ENCODE assay signal across 1 cellular context in the genomic region with DNA sequence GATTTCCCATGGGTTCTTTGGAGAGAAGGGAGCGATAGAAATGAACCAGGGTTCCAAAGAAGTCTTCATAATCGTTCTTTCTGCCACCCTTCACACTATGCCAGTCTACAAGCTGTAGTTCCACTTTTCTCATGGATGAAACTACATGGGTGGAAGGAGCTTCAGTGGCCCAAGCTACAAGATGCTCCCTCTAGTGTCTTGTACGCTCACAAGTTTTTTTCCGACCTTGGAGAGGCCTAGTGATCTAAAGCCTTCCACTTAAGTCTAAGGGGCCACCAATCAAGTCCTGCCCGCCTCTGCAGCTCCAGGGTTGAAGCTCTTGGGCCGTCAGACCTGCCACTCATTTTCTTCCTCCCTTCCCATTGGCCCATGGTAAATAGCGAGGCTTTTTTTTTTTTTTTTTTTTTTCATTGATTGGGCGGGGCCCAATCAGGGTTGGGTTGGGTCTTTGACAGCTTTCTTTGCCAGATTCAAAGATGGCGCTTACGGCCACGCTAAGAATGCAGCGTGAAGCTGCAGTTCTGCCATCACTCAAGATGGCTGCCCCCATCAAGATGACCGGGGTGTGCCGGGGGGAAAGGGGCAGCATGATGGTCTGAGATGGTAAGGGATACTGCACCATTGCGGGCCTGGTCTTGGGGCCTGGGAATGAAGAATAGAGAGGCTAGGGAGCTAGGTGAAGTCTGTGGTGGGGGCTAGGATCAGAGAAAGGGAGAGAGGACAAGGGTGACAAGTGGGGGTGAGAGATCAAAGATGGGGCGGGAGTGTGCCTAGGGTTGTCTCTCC.
TF ChIP-seq lines count a peak whose summit lies in the region.

TSS of gene TOMM40L (plus strand) at position 527 of the 786 bp plus-strand sequence. CDS start 430 bp downstream, outside the sequence.

TF ChIP-seq in K562, 482 proteins besides CTCF, POLR2A, EP300 and RAD21 (continued from another document):
- TF ChIP-seq, protein P1, sequence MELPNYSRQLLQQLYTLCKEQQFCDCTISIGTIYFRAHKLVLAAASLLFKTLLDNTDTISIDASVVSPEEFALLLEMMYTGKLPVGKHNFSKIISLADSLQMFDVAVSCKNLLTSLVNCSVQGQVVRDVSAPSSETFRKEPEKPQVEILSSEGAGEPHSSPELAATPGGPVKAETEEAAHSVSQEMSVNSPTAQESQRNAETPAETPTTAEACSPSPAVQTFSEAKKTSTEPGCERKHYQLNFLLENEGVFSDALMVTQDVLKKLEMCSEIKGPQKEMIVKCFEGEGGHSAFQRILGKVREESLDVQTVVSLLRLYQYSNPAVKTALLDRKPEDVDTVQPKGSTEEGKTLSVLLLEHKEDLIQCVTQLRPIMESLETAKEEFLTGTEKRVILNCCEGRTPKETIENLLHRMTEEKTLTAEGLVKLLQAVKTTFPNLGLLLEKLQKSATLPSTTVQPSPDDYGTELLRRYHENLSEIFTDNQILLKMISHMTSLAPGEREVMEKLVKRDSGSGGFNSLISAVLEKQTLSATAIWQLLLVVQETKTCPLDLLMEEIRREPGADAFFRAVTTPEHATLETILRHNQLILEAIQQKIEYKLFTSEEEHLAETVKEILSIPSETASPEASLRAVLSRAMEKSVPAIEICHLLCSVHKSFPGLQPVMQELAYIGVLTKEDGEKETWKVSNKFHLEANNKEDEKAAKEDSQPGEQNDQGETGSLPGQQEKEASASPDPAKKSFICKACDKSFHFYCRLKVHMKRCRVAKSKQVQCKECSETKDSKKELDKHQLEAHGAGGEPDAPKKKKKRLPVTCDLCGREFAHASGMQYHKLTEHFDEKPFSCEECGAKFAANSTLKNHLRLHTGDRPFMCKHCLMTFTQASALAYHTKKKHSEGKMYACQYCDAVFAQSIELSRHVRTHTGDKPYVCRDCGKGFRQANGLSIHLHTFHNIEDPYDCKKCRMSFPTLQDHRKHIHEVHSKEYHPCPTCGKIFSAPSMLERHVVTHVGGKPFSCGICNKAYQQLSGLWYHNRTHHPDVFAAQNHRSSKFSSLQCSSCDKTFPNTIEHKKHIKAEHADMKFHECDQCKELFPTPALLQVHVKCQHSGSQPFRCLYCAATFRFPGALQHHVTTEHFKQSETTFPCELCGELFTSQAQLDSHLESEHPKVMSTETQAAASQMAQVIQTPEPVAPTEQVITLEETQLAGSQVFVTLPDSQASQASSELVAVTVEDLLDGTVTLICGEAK (IDR thresholded peaks at IDR 0.05): peak; percentile 11; the same call in 1 of the 2 replicates
- TF ChIP-seq, protein P1 (CRISPR knock-in tag; IDR thresholded peaks at IDR 0.05): no peak
- TF ChIP-seq TEAD4 (IDR thresholded peaks at IDR 0.05; ENCODE audit: low read length) (peak; percentile 38; the same call in 1 of the 2 replicates), TEAD4 (CRISPR knock-in tag; IDR thresholded peaks at IDR 0.05; ENCODE audit: borderline replicate concordance) (no peak), HOXB6 (CRISPR knock-in tag; IDR thresholded peaks at IDR 0.05; ENCODE audit: borderline replicate concordance) (no peak), TRIM24 (IDR thresholded peaks at IDR 0.05) (no peak), ZNF253 (CRISPR knock-in tag; conservative IDR thresholded peaks at IDR 0.05) (no peak), FOXP4 (CRISPR knock-in tag; IDR thresholded peaks at IDR 0.05; ENCODE audit: borderline replicate concordance) (no peak), GABPA (tag; conservative IDR thresholded peaks at IDR 0.05; ENCODE audit: low read depth) (no peak)
